Comparison of ENCODE assay signal across 8 cellular contexts in genomic region chr12:68792952-68793351, GRCh38. TPM values are rescaled to one million over a fixed set of nuclear protein-coding genes. Genes with fewer than 3 reads are reported as not detected.
DNase-seq lines count a peak whose midpoint lies in the region; ATAC-seq and TF ChIP-seq lines count a peak whose summit lies in the region.

No MANE protein-coding gene starts in this region.

- intact Hi-C loops in uterus (cut with DNase I; ENCODE audit: low total_unique reads), result no loop called here

- no peak overlapping the region for H3K27ac Mint-ChIP-seq in stimulated activated naive CD8-positive, alpha-beta T cell treated with anti-CD3 and anti-CD28 coated beads, Interleukin-15, amount 100 ng/mL, for 72 hours

- in situ Hi-C loops in T47D (cut with HindIII; ENCODE audit: low pct_unique_long_range_greater_than_20kb, low sequenced_read_pairs), result no loop called here

- no peaks in the 10 kb centered on the region for H3K27me3 ChIP-seq in uterus

- no peaks in the 10 kb centered on the region for H3K4me1 ChIP-seq in uterus

- H3K9me3 ChIP-seq in uterus, result no peaks in the 10 kb centered on the region

- no peak overlapping the region for H3K27ac ChIP-seq in uterus

- peak; percentile 98 for ATAC-seq in GM18861 (IDR thresholded peaks at IDR 0.05; ENCODE audit: unreplicated experiment)
- peak; percentile 81 for ATAC-seq in HG02943 (IDR thresholded peaks at IDR 0.05; ENCODE audit: low read depth, unreplicated experiment)
- peak; percentile 91 for ATAC-seq in stimulated activated naive CD8-positive, alpha-beta T cell treated with anti-CD3 and anti-CD28 coated beads, Interleukin-15, amount 100 ng/mL, for 72 hours
- no peak for ATAC-seq in HG02763 (IDR thresholded peaks at IDR 0.05; ENCODE audit: unreplicated experiment)

- H3K4me3 Mint-ChIP-seq in stimulated activated naive CD8-positive, alpha-beta T cell treated with anti-CD3 and anti-CD28 coated beads, Interleukin-15, amount 100 ng/mL, for 72 hours, result no peak overlapping the region

- no peak overlapping the region for H3K4me3 ChIP-seq in uterus

- DNase-seq in COLO829 (ENCODE audit: low spot score) (peak; percentile 50), NCI-H524 treated with DMSO at 0.1 percent for 48 hours (lab: John Stamatoyannopoulos, UW) (peak; percentile 21), T47D (ENCODE audit: low read depth in 1 of 2, low spot score in 1 of 2) (peak; percentile 67 to 92), uterus (no peak)
- DNase-seq in stimulated activated naive CD8-positive, alpha-beta T cell treated with anti-CD3 and anti-CD28 coated beads, Interleukin-15, amount 100 ng/mL, for 72 hours, result peak; percentile 40 to 42

- no peaks in the 10 kb centered on the region for H3K9me3 Mint-ChIP-seq in stimulated activated naive CD8-positive, alpha-beta T cell treated with anti-CD3 and anti-CD28 coated beads, Interleukin-15, amount 100 ng/mL, for 72 hours

- no peaks in the 10 kb centered on the region for H3K4me1 Mint-ChIP-seq in stimulated activated naive CD8-positive, alpha-beta T cell treated with anti-CD3 and anti-CD28 coated beads, Interleukin-15, amount 100 ng/mL, for 72 hours

- H3K36me3 ChIP-seq in uterus, result no peaks in the 10 kb centered on the region

- no peak for TF ChIP-seq POLR2A in uterus (IDR thresholded peaks at IDR 0.05)

- H3K27me3 Mint-ChIP-seq in stimulated activated naive CD8-positive, alpha-beta T cell treated with anti-CD3 and anti-CD28 coated beads, Interleukin-15, amount 100 ng/mL, for 72 hours, result no peaks in the 10 kb centered on the region

- TF ChIP-seq CTCF in uterus (IDR thresholded peaks at IDR 0.05), result no peak

RNA-seq across cellular contexts. Expression of gene MDM2, which starts 15.0 kb away (rescaled TPM):
- total RNA-seq in uterus, result 100 to 1,000 TPM in 1 of 4 donors, 10 to 100 TPM in 3; 64.0 to 124 (median 85.0) TPM

RNA-seq across cellular contexts. Expression of gene SLC35E3, which starts 47.0 kb away (rescaled TPM):
- 10 to 100 TPM in 1 of 4 donors, 1 to 10 TPM in 1, under 1 TPM in 1, not detected in 1; 0.29 to 15.3 (median 6.5) TPM for total RNA-seq in uterus

Comparison
In these comparisons a context has a peak if more than half of its experiments do, and no peak if none do; other contexts are left out.
1. DNase-seq: peak in COLO829 (single experiment), NCI-H524 treated with DMSO at 0.1 percent for 48 hours (single experiment), T47D (2 of 2) and stimulated activated naive CD8-positive, alpha-beta T cell treated with anti-CD3 and anti-CD28 coated beads, Interleukin-15, amount 100 ng/mL, for 72 hours (2 of 2); none in uterus (0 of 2).